21 cellular contexts compared by ENCODE assay signal in genomic region chr6:165769884-165770283, GRCh38.
A peak's percentile ranks its signal among the peaks of the same experiment; 100 is the strongest.
DNase-seq lines count a peak whose midpoint lies in the region; ATAC-seq, FAIRE-seq and TF ChIP-seq lines count a peak whose summit lies in the region.
"Had no signal": no experiment of that assay in that cellular context is flagged by ENCODE, and none has a peak within 500 bp of the region (broad histone marks: within the 10 kb centered on the region; RNA-seq: fewer than 3 reads in every experiment).

No MANE protein-coding gene starts in this region.

- no peak for TF ChIP-seq RAD21 in A549 (conservative IDR thresholded peaks at IDR 0.05 in 1 of 2, IDR thresholded peaks at IDR 0.05 in 1 of 2)

- ATAC-seq in A549 (peak in 1 of 2 experiments; percentile 33; a peak in 2 of 6 replicates), GM21529 (IDR thresholded peaks at IDR 0.05; ENCODE audit: unreplicated experiment) (no peak)
- ATAC-seq: K562 had no signal

- no peak for TF ChIP-seq CTCF in A549 (IDR thresholded peaks at IDR 0.05)
- TF ChIP-seq CTCF in LNCaP clone FGC (IDR thresholded peaks at IDR 0.05; ENCODE audit: control insufficient read depth, extremely low read depth, insufficient read depth) = no peak
- no peak for TF ChIP-seq CTCF in endothelial cell of umbilical vein (IDR thresholded peaks at IDR 0.05; ENCODE audit: extremely low read depth in 1 of 2, insufficient read depth in 1 of 2, low read depth in 1 of 2, low read length in 2 of 2)
- no peak for TF ChIP-seq CTCF in neural progenitor cell (IDR thresholded peaks at IDR 0.05)
- TF ChIP-seq CTCF in sigmoid colon (IDR thresholded peaks at IDR 0.05) = no peak

- H3K9ac ChIP-seq in endothelial cell of umbilical vein (replicated peaks; ENCODE audit: extremely low read depth, insufficient read depth, low read length) (peak overlapping the region; percentile 59), neural progenitor cell (no peak overlapping the region)
- H3K9ac ChIP-seq: GM23248 had no signal

- peaks cover 21% of the 10 kb centered on the region for H3K4me1 Mint-ChIP-seq in neural progenitor cell

- no peaks in the 10 kb centered on the region for H3K27me3 ChIP-seq in endothelial cell of umbilical vein (ENCODE audit: control insufficient read depth in 2 of 2, insufficient read depth in 2 of 2, low read length in 2 of 2)
- no peaks in the 10 kb centered on the region for H3K27me3 ChIP-seq in neural progenitor cell
- no peaks in the 10 kb centered on the region for H3K27me3 ChIP-seq in sigmoid colon
- H3K27me3 ChIP-seq: BE2C had no signal

- no peak overlapping the region for H3K4me3 Mint-ChIP-seq in neural progenitor cell
- H3K4me3 Mint-ChIP-seq: CD4-positive, alpha-beta T cell; HFFc6 had no signal

- H3K27ac Mint-ChIP-seq in neural progenitor cell = no peak overlapping the region
- H3K27ac Mint-ChIP-seq: CD4-positive, alpha-beta T cell; HFFc6 had no signal

- dilution Hi-C loops in endothelial cell of umbilical vein (cut with MboI; ENCODE audit: extremely low pct_ligation_motif_present, low sequenced_read_pairs) = no loop called here

- CTCF ChIA-PET in A549 (lab: Yijun Ruan, JAX) (no interaction called here), endothelial cell of umbilical vein (lab: Charles Lee) (interaction anchor here (1.0 to 1.5 kb wide), 4 partner anchors 15 to 330 kb away, joined by 3 to 8 read pairs (median 5); no protein-coding TSS in a partner anchor)

- no peaks in the 10 kb centered on the region for H3K36me3 Mint-ChIP-seq in neural progenitor cell

- no peaks in the 10 kb centered on the region for H3F3A ChIP-seq in neural progenitor cell (ENCODE audit: low read depth)

- no peak for FAIRE-seq in A549 (lab: Jason Lieb, UNC)
- FAIRE-seq in endothelial cell of umbilical vein (lab: Jason Lieb, UNC) = no peak
- FAIRE-seq: D721Med, GM19239, HTR-8/SVneo, K562 had no signal

- no TSS peak for BruUV-seq in endothelial cell of umbilical vein (replicated peaks; lab: Mats Ljungman, UMichigan)

- intact Hi-C loops in endothelial cell of umbilical vein (cut with micrococcal nuclease) = loop anchor here (5.0 kb wide), 1 partner anchor 463 kb away; the partner anchor contains the start of gene C6orf118
- intact Hi-C loops in sigmoid colon (cut with DNase I) = no loop called here

- POLR2A ChIA-PET in A549 (lab: Yijun Ruan, JAX) = no interaction called here
- POLR2A ChIA-PET in endothelial cell of umbilical vein (lab: Charles Lee) = no interaction called here

- peaks cover 3% of the 10 kb centered on the region for H3K27me3 Mint-ChIP-seq in neural progenitor cell (ENCODE audit: insufficient read depth, low read depth)

- H3K9me3 Mint-ChIP-seq in neural progenitor cell = peaks cover 4% of the 10 kb centered on the region
- H3K9me3 Mint-ChIP-seq: CD4-positive, alpha-beta T cell had no signal

- H3K4me3 ChIP-seq in A549 (no peak overlapping the region), LNCaP clone FGC (ENCODE audit: low read depth, low read length) (peak overlapping the region; percentile 11; the same call in 1 of the 2 replicates), endothelial cell of umbilical vein (replicated peaks in 1 of 3; ENCODE audit: insufficient read depth in 1 of 3, low read depth in 1 of 3, low read length in 3 of 3) (no peak overlapping the region), neural progenitor cell (no peak overlapping the region), sigmoid colon (no peak overlapping the region)
- H3K4me3 ChIP-seq: GM23248, HAP-1, K562 had no signal

- TF ChIP-seq POLR2A in A549 (IDR thresholded peaks at IDR 0.05; ENCODE audit: low read length) = no peak
- TF ChIP-seq POLR2A in endothelial cell of umbilical vein (IDR thresholded peaks at IDR 0.05; ENCODE audit: low read depth, low read length) = no peak
- no peak for TF ChIP-seq POLR2A in sigmoid colon (IDR thresholded peaks at IDR 0.05)

- H3K79me2 ChIP-seq in endothelial cell of umbilical vein (ENCODE audit: control insufficient read depth, insufficient read depth, low read length) (no peaks in the 10 kb centered on the region), neural progenitor cell (ENCODE audit: low read depth) (no peaks in the 10 kb centered on the region)

- H3K27ac ChIP-seq in A549 (no peak overlapping the region), endothelial cell of umbilical vein (ENCODE audit: insufficient read depth, low read depth, low read length) (peak overlapping the region; percentile 82), neural progenitor cell (no peak overlapping the region), sigmoid colon (no peak overlapping the region)
- H3K27ac ChIP-seq: GM23248 had no signal

- DNase-seq in A549 (ENCODE audit: low read depth in 1 of 2, low spot score in 1 of 2) = no peak
- DNase-seq in LNCaP clone FGC (ENCODE audit: low read depth) = peak; percentile 68
- no peak for DNase-seq in endothelial cell of umbilical vein (ENCODE audit: low read depth, low spot score)
- no peak for DNase-seq in neural progenitor cell (ENCODE audit: low spot score)
- no peak for DNase-seq in sigmoid colon
- DNase-seq in activated naive CD4-positive, alpha-beta T cell (lab: John Stamatoyannopoulos, UW) = no peak
- DNase-seq: ACHN; BE2C; C1 segment of cervical spinal cord; Caco-2; CD4-positive, alpha-beta T cell; DMS79 treated with DMSO at 0.1 percent for 48 hours; GF-D8; GM23248; HFFc6 had no signal

- H3K4me1 ChIP-seq in A549 (peaks cover 19% of the 10 kb centered on the region), endothelial cell of umbilical vein (ENCODE audit: control insufficient read depth, extremely low read depth, insufficient read depth, low read length) (peaks cover 46% of the 10 kb centered on the region), neural progenitor cell (no peaks in the 10 kb centered on the region), sigmoid colon (no peaks in the 10 kb centered on the region)
- H3K4me1 ChIP-seq: BE2C, Caco-2 had no signal

- WGBS in A549 (ENCODE audit: missing lambda C conversion rate) = 36% methylated on average over 3 of the region's 3 CpGs
- 15 to 56% methylated on average over 3 of the region's 3 CpGs for WGBS in sigmoid colon, 2 donors

- H3K4me2 ChIP-seq in A549 (peak overlapping the region; percentile 2; the same call in 1 of the 3 replicates), endothelial cell of umbilical vein (ENCODE audit: insufficient read depth, low read length) (peak overlapping the region; percentile 33), neural progenitor cell (no peak overlapping the region)

- no peak for TF ChIP-seq EP300 in A549 (IDR thresholded peaks at IDR 0.05)
- TF ChIP-seq EP300 in sigmoid colon (IDR thresholded peaks at IDR 0.05) = no peak

- H2AFZ ChIP-seq in endothelial cell of umbilical vein (ENCODE audit: low read depth, low read length) (peak overlapping the region; percentile 27), neural progenitor cell (replicated peaks) (peak overlapping the region; percentile 12)
- H2AFZ ChIP-seq: GM23248 had no signal

- no peaks in the 10 kb centered on the region for H3K36me3 ChIP-seq in endothelial cell of umbilical vein (ENCODE audit: control insufficient read depth in 2 of 2, extremely low read depth in 1 of 2, insufficient read depth in 2 of 2, low read length in 2 of 2)
- no peaks in the 10 kb centered on the region for H3K36me3 ChIP-seq in neural progenitor cell
- H3K36me3 ChIP-seq in sigmoid colon = no peaks in the 10 kb centered on the region
- H3K36me3 ChIP-seq: BE2C, HAP-1 had no signal

- no peaks in the 10 kb centered on the region for H3K9me1 ChIP-seq in endothelial cell of umbilical vein (replicated peaks; ENCODE audit: control insufficient read depth, extremely low read depth, insufficient read depth, low read length)

- no peaks in the 10 kb centered on the region for H4K20me1 ChIP-seq in endothelial cell of umbilical vein (replicated peaks; ENCODE audit: control insufficient read depth, extremely low read depth, insufficient read depth, low read length)
- no peaks in the 10 kb centered on the region for H4K20me1 ChIP-seq in neural progenitor cell (ENCODE audit: low read depth)

- no peaks in the 10 kb centered on the region for H3K9me3 ChIP-seq in A549
- no peaks in the 10 kb centered on the region for H3K9me3 ChIP-seq in endothelial cell of umbilical vein (replicated peaks; ENCODE audit: control insufficient read depth, insufficient read depth, low read length)
- H3K9me3 ChIP-seq in neural progenitor cell (ENCODE audit: low read depth) = no peaks in the 10 kb centered on the region
- no peaks in the 10 kb centered on the region for H3K9me3 ChIP-seq in sigmoid colon
- H3K9me3 ChIP-seq: BE2C, Caco-2, HAP-1 had no signal

TF ChIP-seq in A549, 52 proteins besides CTCF, POLR2A, EP300 and RAD21 (continues in another document):
- TF ChIP-seq CEBPB (IDR thresholded peaks at IDR 0.05) (no peak), SMC3 (IDR thresholded peaks at IDR 0.05) (no peak), NFE2L2 (conservative IDR thresholded peaks at IDR 0.05; ENCODE audit: low read length) (no peak), MAX (IDR thresholded peaks at IDR 0.05) (no peak), CHD2 (IDR thresholded peaks at IDR 0.05; ENCODE audit: low read length, partially characterized antibody) (no peak), HOXB5 (CRISPR knock-in tag; IDR thresholded peaks at IDR 0.05) (no peak)

TF ChIP-seq in endothelial cell of umbilical vein, 7 proteins besides CTCF, POLR2A, EP300 and RAD21:
- TF ChIP-seq EZH2 (IDR thresholded peaks at IDR 0.05; ENCODE audit: borderline replicate concordance, low read depth, low read length, severe bottlenecking) = no peak
- TF ChIP-seq MAX (IDR thresholded peaks at IDR 0.05; ENCODE audit: insufficient read depth, insufficient read length) = no peak
- TF ChIP-seq JUN (IDR thresholded peaks at IDR 0.05; ENCODE audit: borderline replicate concordance, insufficient read depth, insufficient read length, low read depth) = no peak
- TF ChIP-seq MYC (IDR thresholded peaks at IDR 0.05; ENCODE audit: low read depth, low read length) = no peak
- no peak for TF ChIP-seq POLR2AphosphoS5 (IDR thresholded peaks at IDR 0.05; ENCODE audit: insufficient read depth, low read depth, low read length)
- TF ChIP-seq FOS (IDR thresholded peaks at IDR 0.05; ENCODE audit: borderline replicate concordance, insufficient read depth, low read length) = no peak
- TF ChIP-seq GATA2 (IDR thresholded peaks at IDR 0.05; ENCODE audit: insufficient read depth, insufficient read length, low read depth, low read length) = no peak
